Comparison of ENCODE assay signal across 8 cellular contexts in the genomic region with DNA sequence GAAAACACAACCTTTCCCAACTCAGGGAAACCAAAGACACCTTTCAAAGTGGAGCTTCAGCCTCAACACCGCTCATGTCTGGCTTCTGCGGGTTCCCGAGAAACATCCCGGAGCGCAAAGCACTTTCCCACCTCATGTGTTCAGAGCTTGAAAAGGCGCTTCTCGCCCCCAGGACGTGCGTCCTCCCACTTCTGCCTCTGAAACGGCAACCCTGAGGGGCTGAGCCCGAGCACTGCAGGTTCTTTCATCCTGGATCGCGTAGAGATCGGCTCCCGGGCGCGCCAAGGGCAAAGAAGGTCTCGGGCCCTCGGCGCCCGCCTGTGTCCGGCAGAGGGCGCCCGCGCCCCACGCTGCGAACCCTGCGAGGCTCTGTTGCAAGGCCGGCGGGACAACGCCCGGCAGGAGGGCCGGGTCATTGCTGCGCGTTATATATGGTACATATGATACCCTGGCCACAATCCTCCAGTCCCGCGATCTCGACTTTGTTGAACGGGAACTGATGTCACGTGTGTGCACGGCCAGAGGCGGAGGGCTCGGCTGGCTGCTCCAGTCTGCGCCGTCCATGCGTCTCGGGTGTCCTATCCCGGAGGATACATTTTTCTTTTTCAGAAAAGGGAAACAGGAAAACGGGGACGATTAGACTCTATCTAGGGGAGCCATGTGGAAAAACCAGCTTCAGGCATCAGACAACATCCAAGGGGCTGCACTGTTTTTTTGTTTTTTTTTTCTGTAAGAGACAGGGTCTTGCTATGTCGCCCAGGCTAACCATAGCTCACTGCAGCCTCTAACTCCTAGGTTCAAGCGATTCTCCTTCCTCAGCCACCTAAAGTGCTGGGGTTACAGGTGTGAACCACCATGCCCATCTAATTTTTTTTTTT. TPM values are rescaled to one million over a fixed set of nuclear protein-coding genes. Genes with fewer than 3 reads are reported as not detected.
DNase-seq lines count a peak whose midpoint lies in the region; ATAC-seq and TF ChIP-seq lines count a peak whose summit lies in the region.

No MANE protein-coding gene starts in this region.

- peak; percentile 87 for ATAC-seq in GM21423 (IDR thresholded peaks at IDR 0.05; ENCODE audit: unreplicated experiment)

- 0 out of 2 replicates have a peak, but pooled peaks cover 10% of the 10 kb centered on the region for H3K4me1 ChIP-seq in Caco-2
- no peaks in the 10 kb centered on the region for H3K4me1 ChIP-seq in KMS-11 (ENCODE audit: low read depth, poor library complexity, severe bottlenecking)
- H3K4me1 ChIP-seq in neural progenitor cell: no peaks in the 10 kb centered on the region

- H3K9me3 Mint-ChIP-seq in Caco-2 (ENCODE audit: unreplicated experiment) (no peaks in the 10 kb centered on the region), neural progenitor cell (peaks cover 2% of the 10 kb centered on the region)
- H3K9me3 Mint-ChIP-seq in stimulated activated naive CD8-positive, alpha-beta T cell treated with anti-CD3 and anti-CD28 coated beads, Interleukin-15, Interleukin-2, amounts not matched to agents 100 ng/mL and 50 ng/mL, for 24 hours: peaks cover 7% of the 10 kb centered on the region

- POLR2A ChIA-PET in Caco-2 (lab: Charles Lee): interaction anchor here (0.5 to 0.6 kb wide), 3 partner anchors 42 to 431 kb away, joined by 3 to 4 read pairs (median 3); no protein-coding TSS in a partner anchor

- DNase-seq in Caco-2 (peak; percentile 93 to 96), RPMI7951 (ENCODE audit: low read depth) (peak; percentile 93), foreskin fibroblast (peak; percentile 92 to 97), neural progenitor cell (ENCODE audit: low spot score) (peak; percentile 89)
- peak; percentile 65 for DNase-seq in activated effector memory CD4-positive, alpha-beta T cell treated with Interleukin-2 at 50 U/mL for 16 hours

- H3K4me2 ChIP-seq in KMS-11 (peak overlapping the region; percentile 35; the same call in 1 of the 2 replicates), neural progenitor cell (peak overlapping the region; percentile 74)

- H3K9ac ChIP-seq in KMS-11: no peak overlapping the region
- no peak overlapping the region for H3K9ac ChIP-seq in neural progenitor cell

- H3K79me2 ChIP-seq in KMS-11 (ENCODE audit: insufficient read depth, low read depth) (no peaks in the 10 kb centered on the region), neural progenitor cell (ENCODE audit: low read depth) (no peaks in the 10 kb centered on the region)

- TF ChIP-seq CTCF in Caco-2 (IDR thresholded peaks at IDR 0.05; ENCODE audit: insufficient read depth in 1 of 2, low read depth in 1 of 2, low read length in 1 of 2, severe bottlenecking in 1 of 2, unreplicated experiment in 1 of 2): peak; percentile 92 to 95
- TF ChIP-seq CTCF in KMS-11 (conservative IDR thresholded peaks at IDR 0.05; ENCODE audit: low read depth, low read length): peak; percentile 96
- TF ChIP-seq CTCF in foreskin fibroblast (IDR thresholded peaks at IDR 0.05; ENCODE audit: low read depth, low read length): peak; percentile 93
- peak; percentile 99 for TF ChIP-seq CTCF in neural progenitor cell (IDR thresholded peaks at IDR 0.05)

- no peaks in the 10 kb centered on the region for H3F3A ChIP-seq in neural progenitor cell (ENCODE audit: low read depth)

- H3K36me3 ChIP-seq in Caco-2 (ENCODE audit: control insufficient read depth, insufficient read depth, low read length) (no peaks in the 10 kb centered on the region), KMS-11 (ENCODE audit: insufficient read depth) (no peaks in the 10 kb centered on the region), neural progenitor cell (no peaks in the 10 kb centered on the region)

- intact Hi-C loops in Caco-2 (cut with micrococcal nuclease; ENCODE audit: unreplicated experiment): loop anchor here (1.0 kb wide), 4 partner anchors 79 to 416 kb away; no protein-coding TSS in a partner anchor

- H3K4me1 Mint-ChIP-seq in Caco-2 (ENCODE audit: low read depth, unreplicated experiment): no peaks in the 10 kb centered on the region
- H3K4me1 Mint-ChIP-seq in neural progenitor cell: peaks cover 2% of the 10 kb centered on the region
- H3K4me1 Mint-ChIP-seq in stimulated activated naive CD8-positive, alpha-beta T cell treated with anti-CD3 and anti-CD28 coated beads, Interleukin-15, Interleukin-2, amounts not matched to agents 100 ng/mL and 50 ng/mL, for 24 hours (ENCODE audit: low read depth): peaks cover 3% of the 10 kb centered on the region

- H3K4me3 Mint-ChIP-seq in Caco-2 (ENCODE audit: unreplicated experiment) (peak overlapping the region; percentile 85), neural progenitor cell (peak overlapping the region; percentile 80)
- H3K4me3 Mint-ChIP-seq in stimulated activated naive CD8-positive, alpha-beta T cell treated with anti-CD3 and anti-CD28 coated beads, Interleukin-15, Interleukin-2, amounts not matched to agents 100 ng/mL and 50 ng/mL, for 24 hours: peak overlapping the region; percentile 63

- no peaks in the 10 kb centered on the region for H4K20me1 ChIP-seq in KMS-11 (ENCODE audit: insufficient read depth)
- H4K20me1 ChIP-seq in neural progenitor cell (ENCODE audit: low read depth): no peaks in the 10 kb centered on the region

- peak overlapping the region; percentile 86 for H3K27ac Mint-ChIP-seq in Caco-2 (ENCODE audit: unreplicated experiment)
- no peak overlapping the region for H3K27ac Mint-ChIP-seq in neural progenitor cell
- no peak overlapping the region for H3K27ac Mint-ChIP-seq in stimulated activated naive CD8-positive, alpha-beta T cell treated with anti-CD3 and anti-CD28 coated beads, Interleukin-15, Interleukin-2, amounts not matched to agents 100 ng/mL and 50 ng/mL, for 24 hours

- H3K27me3 ChIP-seq in Caco-2 (replicated peaks; ENCODE audit: control insufficient read depth, insufficient read depth, low read length) (no peaks in the 10 kb centered on the region), KMS-11 (ENCODE audit: insufficient read depth, low read depth) (no peaks in the 10 kb centered on the region), neural progenitor cell (peaks cover 24% of the 10 kb centered on the region)

- BruUV-seq in Caco-2 (replicated peaks; lab: Mats Ljungman, UMichigan): no TSS peak

- H3K9me3 ChIP-seq in Caco-2: no peaks in the 10 kb centered on the region; the same call in 1 of the 2 replicates
- no peaks in the 10 kb centered on the region for H3K9me3 ChIP-seq in neural progenitor cell (ENCODE audit: low read depth)

- CTCF ChIA-PET in Caco-2 (lab: Charles Lee): interaction anchor here (0.6 to 1.5 kb wide), 16 partner anchors 19 to 296 kb away, joined by 3 to 9 read pairs (median 4); partner anchors contain the start of genes ARL6IP1, COQ7, ITPRIPL2 and TMC7

- H3K4me3 ChIP-seq in Caco-2 (ENCODE audit: low read depth, low read length) (peak overlapping the region; percentile 41), KMS-11 (IDR thresholded peaks at IDR 0.05; ENCODE audit: insufficient read depth, low read depth, low read length) (no peak overlapping the region), foreskin fibroblast (ENCODE audit: low read depth in 1 of 2, low read length in 2 of 2) (peak overlapping the region; percentile 49 to 67), neural progenitor cell (peak overlapping the region; percentile 46)

- H2AFZ ChIP-seq in KMS-11 (ENCODE audit: low read depth) (peak overlapping the region; percentile 58), neural progenitor cell (replicated peaks) (peak overlapping the region; percentile 86)

- H3K36me3 Mint-ChIP-seq in Caco-2 (ENCODE audit: insufficient read depth, unreplicated experiment): no peaks in the 10 kb centered on the region
- H3K36me3 Mint-ChIP-seq in neural progenitor cell: peaks cover 7% of the 10 kb centered on the region
- peaks cover 7% of the 10 kb centered on the region for H3K36me3 Mint-ChIP-seq in stimulated activated naive CD8-positive, alpha-beta T cell treated with anti-CD3 and anti-CD28 coated beads, Interleukin-15, Interleukin-2, amounts not matched to agents 100 ng/mL and 50 ng/mL, for 24 hours (ENCODE audit: low read depth)

- H3K27ac ChIP-seq in KMS-11 (no peak overlapping the region), neural progenitor cell (no peak overlapping the region)

- H3K27me3 Mint-ChIP-seq in Caco-2 (ENCODE audit: insufficient read depth, unreplicated experiment) (no peaks in the 10 kb centered on the region), neural progenitor cell (ENCODE audit: insufficient read depth, low read depth) (peaks cover 5% of the 10 kb centered on the region)
- peaks cover 8% of the 10 kb centered on the region for H3K27me3 Mint-ChIP-seq in stimulated activated naive CD8-positive, alpha-beta T cell treated with anti-CD3 and anti-CD28 coated beads, Interleukin-15, Interleukin-2, amounts not matched to agents 100 ng/mL and 50 ng/mL, for 24 hours

RNA-seq across cellular contexts. Expression of gene COQ7, which starts 19.1 kb away (rescaled TPM):
- total RNA-seq in Caco-2 (2022) (15.7 and 17.3 TPM in 2 replicates), neural progenitor cell (ENCODE audit: low replicate concordance) (11.8 and 22.9 TPM in 2 replicates)
- 19.8 and 23.0 TPM in 2 replicates for total RNA-seq in RPMI7951 (2014; rRNA removed; shearing (Covaris generic))

RNA-seq across cellular contexts. Expression of gene ITPRIPL2, which starts 27.2 kb away (rescaled TPM):
- total RNA-seq in Caco-2 (2022): 24.5 TPM in 2 replicates
- 14.5 and 15.9 TPM in 2 replicates for total RNA-seq in RPMI7951 (2014; rRNA removed; shearing (Covaris generic))
- 3.7 and 5.4 TPM in 2 replicates for total RNA-seq in neural progenitor cell (ENCODE audit: low replicate concordance)
